In the genomic region with DNA sequence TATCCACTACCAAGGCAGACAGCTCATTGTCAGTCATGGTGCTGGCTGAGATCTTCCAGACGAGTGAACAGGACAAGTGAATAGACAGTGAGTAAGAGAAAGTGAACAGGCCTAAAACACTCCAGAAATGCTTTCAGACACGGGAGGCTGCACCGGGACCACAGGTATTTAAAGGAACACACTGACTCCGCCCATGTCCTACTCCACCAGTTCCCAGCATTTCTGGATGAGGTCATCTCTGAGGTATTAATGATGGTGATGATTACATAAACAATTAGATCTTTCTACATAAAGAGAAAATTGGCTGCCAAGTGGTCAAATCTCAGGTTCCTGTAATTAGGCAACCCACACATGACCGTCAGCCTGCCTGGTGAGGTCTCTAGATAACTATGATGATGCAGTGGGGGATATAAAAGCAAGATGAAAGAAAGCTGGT, we compare ENCODE assay signal across 2 cellular contexts.
A peak's percentile ranks its signal among the peaks of the same experiment; 100 is the strongest.
TF ChIP-seq lines count a peak whose summit lies in the region.

A gene (minus strand): TSS at position 141 of the 436 bp plus-strand sequence. CDS start 104 bp downstream, at position 37.

TF ChIP-seq in HCT116, 20 proteins besides CTCF, POLR2A, EP300 and RAD21 (continued from another document):
- TF ChIP-seq, protein P1, sequence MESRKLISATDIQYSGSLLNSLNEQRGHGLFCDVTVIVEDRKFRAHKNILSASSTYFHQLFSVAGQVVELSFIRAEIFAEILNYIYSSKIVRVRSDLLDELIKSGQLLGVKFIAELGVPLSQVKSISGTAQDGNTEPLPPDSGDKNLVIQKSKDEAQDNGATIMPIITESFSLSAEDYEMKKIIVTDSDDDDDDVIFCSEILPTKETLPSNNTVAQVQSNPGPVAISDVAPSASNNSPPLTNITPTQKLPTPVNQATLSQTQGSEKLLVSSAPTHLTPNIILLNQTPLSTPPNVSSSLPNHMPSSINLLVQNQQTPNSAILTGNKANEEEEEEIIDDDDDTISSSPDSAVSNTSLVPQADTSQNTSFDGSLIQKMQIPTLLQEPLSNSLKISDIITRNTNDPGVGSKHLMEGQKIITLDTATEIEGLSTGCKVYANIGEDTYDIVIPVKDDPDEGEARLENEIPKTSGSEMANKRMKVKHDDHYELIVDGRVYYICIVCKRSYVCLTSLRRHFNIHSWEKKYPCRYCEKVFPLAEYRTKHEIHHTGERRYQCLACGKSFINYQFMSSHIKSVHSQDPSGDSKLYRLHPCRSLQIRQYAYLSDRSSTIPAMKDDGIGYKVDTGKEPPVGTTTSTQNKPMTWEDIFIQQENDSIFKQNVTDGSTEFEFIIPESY (IDR thresholded peaks at IDR 0.05; ENCODE audit: extremely low read depth, insufficient replicate concordance, low read length), result no peak
- TF ChIP-seq JUND (IDR thresholded peaks at IDR 0.05) (no peak), EZH2 (IDR thresholded peaks at IDR 0.05) (no peak), POLR2AphosphoS5 (IDR thresholded peaks at IDR 0.05; ENCODE audit: low read depth, low read length) (no peak), YY1 (IDR thresholded peaks at IDR 0.05; ENCODE audit: extremely low read depth, insufficient replicate concordance, low read depth, low read length) (no peak), ZFX (IDR thresholded peaks at IDR 0.05) (no peak), TCF7L2 (IDR thresholded peaks at IDR 0.05; ENCODE audit: borderline replicate concordance, extremely low read depth, insufficient read depth, insufficient read length) (no peak)
- TF ChIP-seq, protein P2, sequence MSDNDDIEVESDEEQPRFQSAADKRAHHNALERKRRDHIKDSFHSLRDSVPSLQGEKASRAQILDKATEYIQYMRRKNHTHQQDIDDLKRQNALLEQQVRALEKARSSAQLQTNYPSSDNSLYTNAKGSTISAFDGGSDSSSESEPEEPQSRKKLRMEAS (IDR thresholded peaks at IDR 0.05), result no peak
TF ChIP-seq in HCT116: peak in this region for 0.

TF ChIP-seq in SK-N-SH, 30 proteins besides CTCF, POLR2A, EP300 and RAD21 (continued from another document):
- TF ChIP-seq, protein P2 (IDR thresholded peaks at IDR 0.05; ENCODE audit: low read depth), result no peak
- TF ChIP-seq TAF1 (IDR thresholded peaks at IDR 0.05; ENCODE audit: borderline replicate concordance, low read depth, low read length) (no peak), TEAD4 (IDR thresholded peaks at IDR 0.05; ENCODE audit: borderline replicate concordance, insufficient read depth) (no peak), POLR2AphosphoS5 (IDR thresholded peaks at IDR 0.05; ENCODE audit: low read depth, low read length) (no peak), SMC3 (IDR thresholded peaks at IDR 0.05; ENCODE audit: low read depth, low read length) (no peak), GATA2 (CRISPR knock-in tag; IDR thresholded peaks at IDR 0.05) (no peak), RFX5 (IDR thresholded peaks at IDR 0.05; ENCODE audit: low read length) (no peak)
- TF ChIP-seq, protein P3, sequence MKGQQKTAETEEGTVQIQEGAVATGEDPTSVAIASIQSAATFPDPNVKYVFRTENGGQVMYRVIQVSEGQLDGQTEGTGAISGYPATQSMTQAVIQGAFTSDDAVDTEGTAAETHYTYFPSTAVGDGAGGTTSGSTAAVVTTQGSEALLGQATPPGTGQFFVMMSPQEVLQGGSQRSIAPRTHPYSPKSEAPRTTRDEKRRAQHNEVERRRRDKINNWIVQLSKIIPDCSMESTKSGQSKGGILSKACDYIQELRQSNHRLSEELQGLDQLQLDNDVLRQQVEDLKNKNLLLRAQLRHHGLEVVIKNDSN (IDR thresholded peaks at IDR 0.05; ENCODE audit: borderline replicate concordance, low read depth), result no peak
- TF ChIP-seq, protein P4, sequence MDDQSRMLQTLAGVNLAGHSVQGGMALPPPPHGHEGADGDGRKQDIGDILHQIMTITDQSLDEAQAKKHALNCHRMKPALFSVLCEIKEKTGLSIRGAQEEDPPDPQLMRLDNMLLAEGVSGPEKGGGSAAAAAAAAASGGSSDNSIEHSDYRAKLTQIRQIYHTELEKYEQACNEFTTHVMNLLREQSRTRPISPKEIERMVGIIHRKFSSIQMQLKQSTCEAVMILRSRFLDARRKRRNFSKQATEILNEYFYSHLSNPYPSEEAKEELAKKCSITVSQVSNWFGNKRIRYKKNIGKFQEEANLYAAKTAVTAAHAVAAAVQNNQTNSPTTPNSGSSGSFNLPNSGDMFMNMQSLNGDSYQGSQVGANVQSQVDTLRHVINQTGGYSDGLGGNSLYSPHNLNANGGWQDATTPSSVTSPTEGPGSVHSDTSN (IDR thresholded peaks at IDR 0.05), result peak; percentile 56
